14 cellular contexts compared by ENCODE assay signal in the genomic region with DNA sequence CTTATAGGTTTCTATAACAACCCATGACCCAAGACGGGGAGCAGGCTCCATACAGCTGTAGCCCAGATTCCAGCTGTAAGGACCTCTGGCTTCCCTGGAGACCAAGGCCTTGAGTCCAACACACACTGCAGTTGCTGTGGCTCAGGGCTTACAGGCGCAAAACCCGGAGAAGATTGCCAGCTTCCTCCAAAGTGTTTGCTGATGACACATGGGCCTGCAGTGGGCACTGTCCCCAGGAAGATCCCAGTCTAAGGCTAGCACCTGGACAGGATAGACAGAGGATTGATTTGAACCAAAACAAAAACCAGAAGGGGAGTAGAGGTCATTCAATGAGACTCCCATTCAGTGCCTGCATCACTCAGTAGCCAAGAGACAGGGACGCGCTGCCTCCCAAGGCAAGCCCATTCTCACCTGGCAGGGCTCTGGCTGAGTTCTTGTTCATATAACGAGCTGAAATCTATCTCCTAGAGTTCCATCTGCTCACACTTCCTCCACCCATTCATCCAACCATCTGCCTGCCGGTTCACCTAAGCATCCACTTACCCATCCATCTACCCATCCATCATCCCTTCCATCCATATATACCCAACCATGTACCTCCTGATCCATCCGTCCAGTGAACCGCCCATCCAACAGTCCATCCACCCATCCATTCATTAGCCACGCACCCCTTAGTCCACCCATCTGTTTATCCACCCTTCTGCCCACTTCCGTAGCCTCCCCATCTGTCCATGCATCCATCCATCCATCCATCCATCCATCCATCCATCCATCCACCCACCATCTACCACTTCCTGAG.
"Had no signal": no experiment of that assay in that cellular context is flagged by ENCODE, and none has a peak within 500 bp of the region (broad histone marks: within the 10 kb centered on the region; RNA-seq: fewer than 3 reads in every experiment).

No MANE protein-coding gene starts in this region.

- ATAC-seq: gastrocnemius medialis had no signal

- H3K4me3 ChIP-seq: gastrocnemius medialis, ovary, testis had no signal

- H3K4me1 Mint-ChIP-seq: activated naive CD8-positive, alpha-beta T cell treated with anti-CD3 and anti-CD28 coated beads for 36 hours had no signal

- H3K4me3 Mint-ChIP-seq: activated naive CD8-positive, alpha-beta T cell treated with anti-CD3 and anti-CD28 coated beads for 36 hours; activated T-cell treated with anti-CD3 and anti-CD28 coated beads, Interleukin-2, amount 50 U/mL, for 24 hours; stimulated activated naive CD8-positive, alpha-beta T cell treated with anti-CD3 and anti-CD28 coated beads, Interleukin-15, Interleukin-2, amounts not matched to agents 100 ng/mL and 50 ng/mL, for 24 hours; T-helper 1 cell treated with Interleukin-12 subunit alpha and Interleukin-12 subunit beta and Interleukin-4 antibody, amounts not matched to agents 30 μg/mL and 1 μg/mL, for 36 hours had no signal

- H3K36me3 ChIP-seq: gastrocnemius medialis, ovary had no signal

- DNase-seq: activated CD4-positive, alpha-beta T cell treated with anti-CD3 and anti-CD28 coated beads, Interleukin-2, amount 50 U/mL, for 1 hour; activated CD4-positive, CD25-positive, alpha-beta regulatory T cell; activated effector memory CD4-positive, alpha-beta T cell treated with anti-CD3 and anti-CD28 coated beads, Interleukin-2, amount 50 U/mL, for 16 hours; activated naive CD8-positive, alpha-beta T cell treated with anti-CD3 and anti-CD28 coated beads for 36 hours; activated T-cell treated with anti-CD3 and anti-CD28 coated beads, Interleukin-2, amount 50 U/mL, for 24 hours; gastrocnemius medialis; kidney glomerular epithelial cell; mesendoderm; ovary; stimulated activated CD4-positive, alpha-beta T cell treated with anti-CD3 and anti-CD28 coated beads, Interleukin-4, amount 100 ng/mL, for 24 hours; testis had no signal

- H3K27me3 ChIP-seq: ovary, testis had no signal

- H3K9me3 ChIP-seq: gastrocnemius medialis, ovary, testis had no signal

- H3K4me1 ChIP-seq: gastrocnemius medialis, testis had no signal

- H3K9me3 Mint-ChIP-seq: activated naive CD8-positive, alpha-beta T cell treated with anti-CD3 and anti-CD28 coated beads for 36 hours; activated T-cell treated with anti-CD3 and anti-CD28 coated beads, Interleukin-2, amount 50 U/mL, for 24 hours; stimulated activated naive CD8-positive, alpha-beta T cell treated with anti-CD3 and anti-CD28 coated beads, Interleukin-15, Interleukin-2, amounts not matched to agents 100 ng/mL and 50 ng/mL, for 24 hours; T-helper 1 cell treated with Interleukin-12 subunit alpha and Interleukin-12 subunit beta and Interleukin-4 antibody, amounts not matched to agents 30 μg/mL and 1 μg/mL, for 36 hours had no signal

- H3K27ac Mint-ChIP-seq: activated naive CD8-positive, alpha-beta T cell treated with anti-CD3 and anti-CD28 coated beads for 36 hours; activated T-cell treated with anti-CD3 and anti-CD28 coated beads, Interleukin-2, amount 50 U/mL, for 24 hours; stimulated activated naive CD8-positive, alpha-beta T cell treated with anti-CD3 and anti-CD28 coated beads, Interleukin-15, Interleukin-2, amounts not matched to agents 100 ng/mL and 50 ng/mL, for 24 hours; T-helper 1 cell treated with Interleukin-12 subunit alpha and Interleukin-12 subunit beta and Interleukin-4 antibody, amounts not matched to agents 30 μg/mL and 1 μg/mL, for 36 hours had no signal

- FAIRE-seq: colon had no signal

- H3K27ac ChIP-seq: gastrocnemius medialis, ovary, testis had no signal

- H3K36me3 Mint-ChIP-seq: activated naive CD8-positive, alpha-beta T cell treated with anti-CD3 and anti-CD28 coated beads for 36 hours had no signal
